ENCODE assay signal across 8 cellular contexts in the genomic region with DNA sequence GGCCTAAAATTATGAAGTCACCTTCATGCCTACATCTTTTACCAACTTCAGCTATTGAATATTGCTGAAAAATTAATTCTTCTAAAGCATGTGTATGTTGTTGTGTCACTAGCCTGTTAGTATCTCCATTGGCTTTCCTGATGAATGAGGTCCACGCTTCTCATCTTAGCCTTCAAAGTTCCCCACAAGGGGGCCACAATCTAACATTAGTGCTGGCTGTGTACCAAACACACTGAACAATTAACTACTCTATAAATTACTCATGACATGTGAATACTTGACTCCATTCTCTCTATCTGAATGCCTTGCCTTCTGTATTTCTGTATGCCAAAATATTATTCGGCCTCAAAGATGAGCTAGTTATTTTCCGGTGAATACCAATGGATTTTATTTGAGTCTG.
DNase-seq lines count a peak whose midpoint lies in the region; ATAC-seq and TF ChIP-seq lines count a peak whose summit lies in the region.

No MANE protein-coding gene starts in this region.

- no peaks in the 10 kb centered on the region for H3K36me3 ChIP-seq in stomach
- H3K36me3 ChIP-seq in gastroesophageal sphincter, result no peaks in the 10 kb centered on the region

- no peak for TF ChIP-seq POLR2A in stomach (IDR thresholded peaks at IDR 0.05)
- TF ChIP-seq POLR2A in gastroesophageal sphincter (IDR thresholded peaks at IDR 0.05), result no peak

- H3K27ac ChIP-seq in C4-2B (no peak overlapping the region), stomach (no peak overlapping the region), gastroesophageal sphincter (no peak overlapping the region)

- H3K4me3 ChIP-seq in stomach (no peak overlapping the region), gastroesophageal sphincter (no peak overlapping the region)

- WGBS in stomach, 5 donors, result 57 to 72% (median 67%) methylated on average over 3 of the region's 3 CpGs
- WGBS in gastroesophageal sphincter (ENCODE audit: low coverage in 1 of 2), 2 donors, result 65 to 76% methylated on average over 3 of the region's 3 CpGs

- intact Hi-C loops in stomach (cut with DNase I; ENCODE audit: low total_unique reads), result no loop called here

- peak; percentile 6 to 57 for DNase-seq in NCI-H446 (lab: John Stamatoyannopoulos, UW)
- peak; percentile 23 for DNase-seq in fibroblast of peridontal ligament (ENCODE audit: extremely low read depth)
- no peak for DNase-seq in stomach
- DNase-seq in omental fat pad (ENCODE audit: low spot score), result no peak

- TF ChIP-seq EP300 in stomach (IDR thresholded peaks at IDR 0.05) (no peak), gastroesophageal sphincter (IDR thresholded peaks at IDR 0.05) (no peak)

- no peaks in the 10 kb centered on the region for H3K4me1 ChIP-seq in stomach
- no peaks in the 10 kb centered on the region for H3K4me1 ChIP-seq in gastroesophageal sphincter

- ATAC-seq in GM18858 (IDR thresholded peaks at IDR 0.05; ENCODE audit: unreplicated experiment) (peak; percentile 63), HG03045 (IDR thresholded peaks at IDR 0.05; ENCODE audit: unreplicated experiment) (no peak), omental fat pad (ENCODE audit: low FRiP score) (no peak), gastroesophageal sphincter (no peak)

- no peaks in the 10 kb centered on the region for H3K27me3 ChIP-seq in stomach
- no peaks in the 10 kb centered on the region for H3K27me3 ChIP-seq in gastroesophageal sphincter

- TF ChIP-seq CTCF in C4-2B (conservative IDR thresholded peaks at IDR 0.05) (peak; percentile 14; the same call in 1 of the 2 replicates), stomach (IDR thresholded peaks at IDR 0.05) (peak in 1 of 7 experiments; percentile 5), omental fat pad (IDR thresholded peaks at IDR 0.05) (no peak), gastroesophageal sphincter (IDR thresholded peaks at IDR 0.05) (no peak)

- H3K9me3 ChIP-seq in stomach, result no peaks in the 10 kb centered on the region
- H3K9me3 ChIP-seq in gastroesophageal sphincter, result no peaks in the 10 kb centered on the region

Comparison
In these comparisons a context has a peak if more than half of its experiments do, and no peak if none do; other contexts are left out.
1. DNase-seq: peak in NCI-H446 (2 of 2) and fibroblast of peridontal ligament (single experiment); none in stomach (single experiment) and omental fat pad (single experiment).